In genomic region chr1:93678491-93678890, GRCh38 we compare ENCODE assay signal across 24 cellular contexts. TPM values are rescaled to one million over a fixed set of nuclear protein-coding genes. Genes with fewer than 3 reads are reported as not detected.
A peak's percentile ranks its signal among the peaks of the same experiment; 100 is the strongest.
DNase-seq lines count a peak whose midpoint lies in the region; ATAC-seq and TF ChIP-seq lines count a peak whose summit lies in the region.
"Had no signal": no experiment of that assay in that cellular context is flagged by ENCODE, and none has a peak within 500 bp of the region (broad histone marks: within the 10 kb centered on the region; RNA-seq: fewer than 3 reads in every experiment).

No MANE protein-coding gene starts in this region.

- H3K4me1 ChIP-seq in breast epithelium (peaks cover under 1 to 6% of the 10 kb centered on the region in 2 donors), mammary epithelial cell (ENCODE audit: insufficient read depth, low read length) (peaks cover 53% of the 10 kb centered on the region), left lung (peaks cover 15 to 45% of the 10 kb centered on the region in 2 donors)

- peak overlapping the region; percentile 95 for H3K4me2 ChIP-seq in mammary epithelial cell (ENCODE audit: insufficient read depth, low read depth, low read length)

- POLR2A ChIA-PET in MCF 10A (lab: Yijun Ruan, JAX) = interaction anchor here (0.6 to 7.7 kb wide), 13 partner anchors 10 to 607 kb away, joined by 3 to 117 read pairs (median 5); partner anchors contain the start of gene DR1

- WGBS in mammary epithelial cell (ENCODE audit: low coverage, missing lambda C conversion rate) = 100% methylated on average over 3 of the region's 3 CpGs

- H3K27me3 Mint-ChIP-seq in MCF 10A (ENCODE audit: insufficient read depth, unreplicated experiment) (no peaks in the 10 kb centered on the region), type B pancreatic cell (peaks cover 6% of the 10 kb centered on the region)
- H3K27me3 Mint-ChIP-seq: B cell had no signal

- no peak for TF ChIP-seq POLR2A in breast epithelium (IDR thresholded peaks at IDR 0.05)
- TF ChIP-seq POLR2A in GM18505 (IDR thresholded peaks at IDR 0.05; ENCODE audit: borderline replicate concordance, extremely low read depth, insufficient read depth, insufficient read length) = no peak

- H2AFZ ChIP-seq in mammary epithelial cell (ENCODE audit: low read depth, low read length) = no peak overlapping the region

- DNase-seq in MCF 10A (ENCODE audit: unreplicated experiment) (no peak), breast epithelium (ENCODE audit: low spot score in 2 of 2) (no peak), mammary epithelial cell (no peak), left lung (no peak), type B pancreatic cell (ENCODE audit: extremely low spot score, unreplicated experiment) (no peak), retina (no peak)
- DNase-seq: 8988T; activated CD4-positive, alpha-beta T cell treated with anti-CD3 and anti-CD28 coated beads, Interleukin-2, amount 10 ng/mL, durations not matched to agents 7 days and 5 days; activated naive CD4-positive, alpha-beta T cell; activated T-cell treated with anti-CD3 and anti-CD28 coated beads, Interleukin-2, amount 50 U/mL, for 48 hours; cortex of kidney; DMS53; head of caudate nucleus; NCI-H1105; NCI-H2029; NCI-H526 treated with DMSO at 0.1 percent for 48 hours; transverse colon; WERI-Rb-1 had no signal

- no peak overlapping the region for H3K27ac ChIP-seq in breast epithelium
- peak overlapping the region; percentile 85 for H3K27ac ChIP-seq in mammary epithelial cell (ENCODE audit: insufficient read depth, low read depth, low read length)
- H3K27ac ChIP-seq in left lung = peak overlapping the region; percentile 89 to 94
- H3K27ac ChIP-seq: HL-60, transverse colon, WERI-Rb-1 had no signal

- H3K36me3 ChIP-seq in breast epithelium = no peaks in the 10 kb centered on the region
- peaks cover 28% of the 10 kb centered on the region for H3K36me3 ChIP-seq in mammary epithelial cell (ENCODE audit: insufficient read depth, low read length)
- peaks cover 0 to 2% of the 10 kb centered on the region in 2 donors for H3K36me3 ChIP-seq in left lung
- H3K36me3 ChIP-seq: adrenal gland, transverse colon, WERI-Rb-1 had no signal

- H3K4me1 Mint-ChIP-seq in MCF 10A (ENCODE audit: insufficient read depth, unreplicated experiment) (peaks cover 58% of the 10 kb centered on the region), type B pancreatic cell (ENCODE audit: unreplicated experiment) (peaks cover 45% of the 10 kb centered on the region)

- peaks cover 100% of the 10 kb centered on the region for H3K79me2 ChIP-seq in mammary epithelial cell (ENCODE audit: insufficient read depth, low read length)

- no peak for ATAC-seq in left lung
- ATAC-seq in GM18505 (IDR thresholded peaks at IDR 0.05; ENCODE audit: unreplicated experiment) = no peak
- ATAC-seq in HG03571 (IDR thresholded peaks at IDR 0.05; ENCODE audit: unreplicated experiment) = no peak
- ATAC-seq: HepG2 had no signal

- H4K20me1 ChIP-seq in mammary epithelial cell (ENCODE audit: insufficient read depth, low read length) = peaks cover 23% of the 10 kb centered on the region

- no peaks in the 10 kb centered on the region for H3K9me3 Mint-ChIP-seq in MCF 10A (ENCODE audit: unreplicated experiment)
- no peaks in the 10 kb centered on the region for H3K9me3 Mint-ChIP-seq in type B pancreatic cell
- H3K9me3 Mint-ChIP-seq: activated CD4-positive, alpha-beta T cell treated with anti-CD3 and anti-CD28 coated beads, Interleukin-2, amount 10 ng/mL, durations not matched to agents 7 days and 5 days had no signal

- no peak overlapping the region for H3K9ac ChIP-seq in mammary epithelial cell (ENCODE audit: insufficient read depth, low read length)

- CTCF ChIA-PET in MCF 10A (lab: Yijun Ruan, JAX) = interaction anchor here (0.5 to 4.0 kb wide), 9 partner anchors 11 to 166 kb away, joined by 3 to 28 read pairs (median 5); no protein-coding TSS in a partner anchor
- CTCF ChIA-PET in mammary epithelial cell (lab: Charles Lee; ENCODE audit: low non-redundant PET) = interaction anchor here (0.6 kb wide), 1 partner anchor 96 kb away, joined by 6 read pairs; no protein-coding TSS in a partner anchor

- dilution Hi-C loops in mammary epithelial cell (cut with HindIII; ENCODE audit: low sequenced_read_pairs) = no loop called here

- BruUV-seq in MCF 10A (replicated peaks; lab: Mats Ljungman, UMichigan) = no TSS peak
- no TSS peak for BruUV-seq in mammary epithelial cell (replicated peaks; lab: Mats Ljungman, UMichigan)

- H3K27me3 ChIP-seq in breast epithelium (no peaks in the 10 kb centered on the region), mammary epithelial cell (ENCODE audit: insufficient read depth, low read length) (no peaks in the 10 kb centered on the region), left lung (peaks cover 0 to 33% of the 10 kb centered on the region in 2 donors)
- H3K27me3 ChIP-seq: adrenal gland, transverse colon had no signal

- in situ Hi-C loops in mammary epithelial cell (cut with MboI; ENCODE audit: low sequenced_read_pairs in 2 of 2) = no loop called here

- no peak overlapping the region for H3K4me3 ChIP-seq in breast epithelium
- H3K4me3 ChIP-seq in mammary epithelial cell (replicated peaks in 1 of 3; ENCODE audit: insufficient read depth in 1 of 3, low read depth in 2 of 3, low read length in 3 of 3) = peak overlapping the region in 2 of 3 experiments; percentile 84 to 94
- H3K4me3 ChIP-seq in left lung = no peak overlapping the region
- H3K4me3 ChIP-seq: transverse colon had no signal

- no peaks in the 10 kb centered on the region for H3K9me3 ChIP-seq in breast epithelium
- H3K9me3 ChIP-seq in mammary epithelial cell (replicated peaks; ENCODE audit: insufficient read depth, low read length) = no peaks in the 10 kb centered on the region
- no peaks in the 10 kb centered on the region for H3K9me3 ChIP-seq in left lung
- H3K9me3 ChIP-seq: adrenal gland, transverse colon had no signal

- H3K27ac Mint-ChIP-seq in MCF 10A (ENCODE audit: low read depth, unreplicated experiment) (peak overlapping the region; percentile 81), type B pancreatic cell (no peak overlapping the region)
- H3K27ac Mint-ChIP-seq: activated CD4-positive, alpha-beta T cell treated with anti-CD3 and anti-CD28 coated beads, Interleukin-2, amount 10 ng/mL, durations not matched to agents 7 days and 5 days had no signal

- intact Hi-C loops in MCF 10A (cut with micrococcal nuclease) = no loop called here
- intact Hi-C loops in breast epithelium (cut with DNase I; ENCODE audit: low total_unique reads) = loop anchor here (5.0 kb wide), 1 partner anchor 129 kb away; no protein-coding TSS in a partner anchor
- intact Hi-C loops in mammary epithelial cell (cut with micrococcal nuclease) = no loop called here
- intact Hi-C loops in left lung (cut with DNase I) = no loop called here

- H3K4me3 Mint-ChIP-seq in MCF 10A (ENCODE audit: unreplicated experiment) (peak overlapping the region; percentile 35), type B pancreatic cell (peak overlapping the region; percentile 39)
- H3K4me3 Mint-ChIP-seq: activated CD4-positive, alpha-beta T cell treated with anti-CD3 and anti-CD28 coated beads, Interleukin-2, amount 10 ng/mL, durations not matched to agents 7 days and 5 days had no signal

- TF ChIP-seq CTCF in MCF 10A (IDR thresholded peaks at IDR 0.05; ENCODE audit: unreplicated experiment) (no peak), breast epithelium (IDR thresholded peaks at IDR 0.05) (no peak), mammary epithelial cell (conservative IDR thresholded peaks at IDR 0.05 in 1 of 2, IDR thresholded peaks at IDR 0.05 in 1 of 2; ENCODE audit: extremely low read depth in 1 of 2, insufficient read depth in 1 of 2, low read depth in 1 of 2, low read length in 2 of 2) (no peak), left lung (IDR thresholded peaks at IDR 0.05) (no peak), type B pancreatic cell (conservative IDR thresholded peaks at IDR 0.05) (no peak)

- peaks cover 39% of the 10 kb centered on the region for H3K36me3 Mint-ChIP-seq in MCF 10A (ENCODE audit: insufficient read depth, unreplicated experiment)
- H3K36me3 Mint-ChIP-seq in type B pancreatic cell = no peaks in the 10 kb centered on the region

RNA-seq across cellular contexts. Expression of gene BCAR3, which starts 3.1 kb away (rescaled TPM):
- total RNA-seq in MCF 10A (2022) (83.6 and 130 TPM in 2 replicates), breast epithelium (10 to 100 TPM; 26.7 to 42.7 (median 30.2) TPM), mammary epithelial cell (100 to 1,000 TPM in 1 of 2 donors, 10 to 100 TPM in 1; 93.0 to 171 TPM), left lung (10 to 100 TPM; 18.7 to 26.0 TPM), type B pancreatic cell (ENCODE audit: low replicate concordance) (16.6 and 52.1 TPM in 2 replicates)
- 123 TPM for polyA plus RNA-seq in mammary epithelial cell
- polyA minus RNA-seq in mammary epithelial cell = 185 TPM

Comparison
In these comparisons a context has a peak if more than half of its experiments do, and no peak if none do; other contexts are left out.
1. H3K27ac ChIP-seq: peak in mammary epithelial cell (single experiment) and left lung (2 of 2); none in breast epithelium (0 of 2).
2. H3K4me3 ChIP-seq: peak in mammary epithelial cell (2 of 3); none in breast epithelium (0 of 3) and left lung (0 of 2).